ENCODE assay signal across 11 cellular contexts in genomic region chr9:33458444-33458843, GRCh38. TPM values are rescaled to one million over a fixed set of nuclear protein-coding genes. Genes with fewer than 3 reads are reported as not detected.
DNase-seq lines count a peak whose midpoint lies in the region; ATAC-seq and TF ChIP-seq lines count a peak whose summit lies in the region.
"Had no signal": no experiment of that assay in that cellular context is flagged by ENCODE, and none has a peak within 500 bp of the region (broad histone marks: within the 10 kb centered on the region; RNA-seq: fewer than 3 reads in every experiment).

No MANE protein-coding gene starts in this region.

- no peaks in the 10 kb centered on the region for H3K79me2 ChIP-seq in OCI-LY1 (ENCODE audit: insufficient read depth, low read length)

- H3K4me3 ChIP-seq in OCI-LY1 (ENCODE audit: low read depth, low read length, poor library complexity, severe bottlenecking) = no peak overlapping the region

- TF ChIP-seq CTCF in OCI-LY1 (IDR thresholded peaks at IDR 0.05; ENCODE audit: low read length) (no peak), progenitor cell of endocrine pancreas (IDR thresholded peaks at IDR 0.05; ENCODE audit: unreplicated experiment) (no peak), GM10266 (IDR thresholded peaks at IDR 0.05; ENCODE audit: control insufficient read depth, insufficient read depth, low read depth, missing control alignments) (no peak)

- no peaks in the 10 kb centered on the region for H3F3A ChIP-seq in OCI-LY1 (ENCODE audit: insufficient read depth, low read length)

- H3K4me2 ChIP-seq in OCI-LY1 (ENCODE audit: low read length) = no peak overlapping the region

- H3K9ac ChIP-seq in OCI-LY1 (ENCODE audit: low read length) = no peak overlapping the region

- H3K36me3 ChIP-seq in OCI-LY1 (ENCODE audit: insufficient read depth, low read length) = peaks cover 34% of the 10 kb centered on the region

- no peaks in the 10 kb centered on the region for H3K9me3 ChIP-seq in OCI-LY1 (ENCODE audit: low read length)

- H3K36me3 Mint-ChIP-seq in activated T-helper 2 cell treated with anti-CD3 and anti-CD28 coated beads, Interferon-gamma antibody, Interleukin-2, Interleukin-4, amounts not matched to agents 10 μg/mL and 5 μg/mL and 100 μg/mL, durations not matched to agents 14 hours and 24 hours and 36 hours (ENCODE audit: low read depth) = peaks cover 35% of the 10 kb centered on the region
- no peaks in the 10 kb centered on the region for H3K36me3 Mint-ChIP-seq in progenitor cell of endocrine pancreas (ENCODE audit: insufficient read depth)

- H3K27ac ChIP-seq in OCI-LY1 (ENCODE audit: low read depth, low read length, poor library complexity, severe bottlenecking) = peak overlapping the region; percentile 10

- no peak overlapping the region for H3K4me3 Mint-ChIP-seq in activated T-helper 2 cell treated with anti-CD3 and anti-CD28 coated beads, Interferon-gamma antibody, Interleukin-2, Interleukin-4, amounts not matched to agents 10 μg/mL and 5 μg/mL and 100 μg/mL, durations not matched to agents 14 hours and 24 hours and 36 hours (ENCODE audit: low read depth)
- no peak overlapping the region for H3K4me3 Mint-ChIP-seq in progenitor cell of endocrine pancreas (ENCODE audit: low read depth)

- ATAC-seq in GM18499 (IDR thresholded peaks at IDR 0.05; ENCODE audit: insufficient read depth, unreplicated experiment) = peak; percentile 44
- no peak for ATAC-seq in GM21576 (IDR thresholded peaks at IDR 0.05; ENCODE audit: unreplicated experiment)
- no peak for ATAC-seq in HG03521 (IDR thresholded peaks at IDR 0.05; ENCODE audit: unreplicated experiment)

- peaks cover 44% of the 10 kb centered on the region for H3K4me1 Mint-ChIP-seq in activated T-helper 2 cell treated with anti-CD3 and anti-CD28 coated beads, Interferon-gamma antibody, Interleukin-2, Interleukin-4, amounts not matched to agents 10 μg/mL and 5 μg/mL and 100 μg/mL, durations not matched to agents 14 hours and 24 hours and 36 hours (ENCODE audit: low read depth)
- peaks cover 10% of the 10 kb centered on the region for H3K4me1 Mint-ChIP-seq in progenitor cell of endocrine pancreas (ENCODE audit: low read depth)

- no peaks in the 10 kb centered on the region for H3K27me3 Mint-ChIP-seq in activated T-helper 2 cell treated with anti-CD3 and anti-CD28 coated beads, Interferon-gamma antibody, Interleukin-2, Interleukin-4, amounts not matched to agents 10 μg/mL and 5 μg/mL and 100 μg/mL, durations not matched to agents 14 hours and 24 hours and 36 hours (ENCODE audit: low read depth)
- no peaks in the 10 kb centered on the region for H3K27me3 Mint-ChIP-seq in progenitor cell of endocrine pancreas

- DNase-seq in activated T-helper 2 cell treated with anti-CD3 and anti-CD28 coated beads, Interferon-gamma antibody, Interleukin-2, Interleukin-4, amounts not matched to agents 10 μg/mL and 5 μg/mL and 100 μg/mL, durations not matched to agents 14 hours and 24 hours and 36 hours (ENCODE audit: low spot score) = peak; percentile 35
- DNase-seq in progenitor cell of endocrine pancreas (ENCODE audit: low spot score, unreplicated experiment) (no peak), HuH-7.5 (ENCODE audit: low spot score) (no peak), GM10266 (ENCODE audit: extremely low spot score) (no peak)

- H2AFZ ChIP-seq in OCI-LY1 (ENCODE audit: low read length) = no peak overlapping the region

- no peaks in the 10 kb centered on the region for H3K9me3 Mint-ChIP-seq in activated T-helper 2 cell treated with anti-CD3 and anti-CD28 coated beads, Interferon-gamma antibody, Interleukin-2, Interleukin-4, amounts not matched to agents 10 μg/mL and 5 μg/mL and 100 μg/mL, durations not matched to agents 14 hours and 24 hours and 36 hours
- H3K9me3 Mint-ChIP-seq in progenitor cell of endocrine pancreas (ENCODE audit: low read depth) = no peaks in the 10 kb centered on the region

- H3K27me3 ChIP-seq in OCI-LY1 (ENCODE audit: insufficient read depth, low read length) = no peaks in the 10 kb centered on the region

- peaks cover 29% of the 10 kb centered on the region for H3K4me1 ChIP-seq in OCI-LY1 (ENCODE audit: insufficient read depth, low read length, severe bottlenecking)

- H3K27ac Mint-ChIP-seq in activated T-helper 2 cell treated with anti-CD3 and anti-CD28 coated beads, Interferon-gamma antibody, Interleukin-2, Interleukin-4, amounts not matched to agents 10 μg/mL and 5 μg/mL and 100 μg/mL, durations not matched to agents 14 hours and 24 hours and 36 hours = peak overlapping the region; percentile 88
- peak overlapping the region; percentile 73 for H3K27ac Mint-ChIP-seq in progenitor cell of endocrine pancreas

- intact Hi-C loops in activated T-helper 2 cell treated with anti-CD3 and anti-CD28 coated beads, Interferon-gamma antibody, Interleukin-2, Interleukin-4, amounts not matched to agents 10 μg/mL and 5 μg/mL and 100 μg/mL, durations not matched to agents 14 hours and 24 hours and 36 hours (cut with micrococcal nuclease) = loop anchor here (1.0 kb wide), 1 partner anchor 43 kb away; no protein-coding TSS in a partner anchor

- no peaks in the 10 kb centered on the region for H4K20me1 ChIP-seq in OCI-LY1 (ENCODE audit: insufficient read depth, low read length)

- H3K9me2 ChIP-seq in OCI-LY1 (ENCODE audit: low read depth, low read length) = no peaks in the 10 kb centered on the region

RNA-seq across cellular contexts. Expression of gene AQP3, which starts 11.1 kb away (rescaled TPM):
- total RNA-seq in activated T-helper 2 cell treated with anti-CD3 and anti-CD28 coated beads, Interferon-gamma antibody, Interleukin-2, Interleukin-4, amounts not matched to agents 10 μg/mL and 5 μg/mL and 100 μg/mL, durations not matched to agents 14 hours and 24 hours and 36 hours = 2.1 TPM in 2 replicates
- 6.3 and 6.9 TPM in 2 replicates for total RNA-seq in progenitor cell of endocrine pancreas

RNA-seq across cellular contexts. Expression of gene NOL6, which starts 15.3 kb away (rescaled TPM):
- 61.9 and 65.3 TPM in 2 replicates for total RNA-seq in activated T-helper 2 cell treated with anti-CD3 and anti-CD28 coated beads, Interferon-gamma antibody, Interleukin-2, Interleukin-4, amounts not matched to agents 10 μg/mL and 5 μg/mL and 100 μg/mL, durations not matched to agents 14 hours and 24 hours and 36 hours
- total RNA-seq in progenitor cell of endocrine pancreas = 29.6 and 32.7 TPM in 2 replicates

RNA-seq across cellular contexts. Expression of gene AQP7, which starts 56.1 kb away (rescaled TPM):
- total RNA-seq in activated T-helper 2 cell treated with anti-CD3 and anti-CD28 coated beads, Interferon-gamma antibody, Interleukin-2, Interleukin-4, amounts not matched to agents 10 μg/mL and 5 μg/mL and 100 μg/mL, durations not matched to agents 14 hours and 24 hours and 36 hours = not detected in 2 replicates
- total RNA-seq in progenitor cell of endocrine pancreas = 3.3 and 4.4 TPM in 2 replicates
- total RNA-seq: epithelial cell of proximal tubule, H1, temporal lobe had no signal
